ENCODE assay signal across 24 cellular contexts in genomic region chr1:70164350-70164749, GRCh38.
"Had no signal": no experiment of that assay in that cellular context is flagged by ENCODE, and none has a peak within 500 bp of the region (broad histone marks: within the 10 kb centered on the region; RNA-seq: fewer than 3 reads in every experiment).

No MANE protein-coding gene starts in this region.

- H3K4me1 ChIP-seq: esophagus muscularis mucosa, foreskin keratinocyte, gastroesophageal sphincter, left lung, lower lobe of right lung had no signal

- H3K27ac ChIP-seq: dorsolateral prefrontal cortex, esophagus muscularis mucosa, foreskin keratinocyte, gastroesophageal sphincter, heart left ventricle, hepatocyte, left lung, lower lobe of right lung had no signal

- H3K4me3 ChIP-seq: dorsolateral prefrontal cortex, esophagus muscularis mucosa, gastroesophageal sphincter, heart left ventricle, hepatocyte, left lung, lower lobe of right lung, mucosa of descending colon had no signal

- FAIRE-seq: endothelial cell of umbilical vein, frontal cortex had no signal

- H3K27me3 ChIP-seq: dorsolateral prefrontal cortex, esophagus muscularis mucosa, foreskin keratinocyte, gastroesophageal sphincter, heart left ventricle, hepatocyte, left lung had no signal

- H3K36me3 ChIP-seq: lower lobe of right lung had no signal

- ATAC-seq: foreskin keratinocyte; gastroesophageal sphincter; heart left ventricle; left cardiac atrium; left lung; left ventricle myocardium superior; lower lobe of right lung; mucosa of descending colon; naive thymus-derived CD8-positive, alpha-beta T cell had no signal

- H3K9me3 ChIP-seq: esophagus muscularis mucosa, gastroesophageal sphincter, heart left ventricle, left lung, lower lobe of right lung, mucosa of descending colon had no signal

- DNase-seq: dermis blood vessel endothelial cell; dorsolateral prefrontal cortex; effector CD4-positive, alpha-beta T cell; effector memory CD4-positive, alpha-beta T cell; foreskin keratinocyte; heart left ventricle; hypothalamus; immature natural killer cell; islet precursor cell; kidney; kidney glomerular epithelial cell; left cardiac atrium; left lung; left ventricle myocardium superior; lower lobe of right lung; mesenchymal stem cell; mucosa of descending colon; naive B cell; naive thymus-derived CD8-positive, alpha-beta T cell had no signal

- H2AFZ ChIP-seq: hepatocyte had no signal

- H3K79me2 ChIP-seq: hepatocyte had no signal

- H3K4me2 ChIP-seq: hepatocyte had no signal
